8 cellular contexts compared by ENCODE assay signal in genomic region chr5:151758430-151759241, GRCh38. TPM values are rescaled to one million over a fixed set of nuclear protein-coding genes. Genes with fewer than 3 reads are reported as not detected.
A peak's percentile ranks its signal among the peaks of the same experiment; 100 is the strongest.
DNase-seq lines count a peak whose midpoint lies in the region; ATAC-seq and TF ChIP-seq lines count a peak whose summit lies in the region.

ATOX1 (minus strand) TSS chr5:151758631; CDS start chr5:151758551, 80 bp downstream.

- peak within 1 kb of the TSS; percentile 50 for H3K27ac ChIP-seq in RWPE2 (ENCODE audit: poor library complexity, severe bottlenecking)

- H3K9me3 Mint-ChIP-seq in nephron progenitor cell = no peaks in the 10 kb centered on the region
- no peaks in the 10 kb centered on the region for H3K9me3 Mint-ChIP-seq in stimulated activated naive CD8-positive, alpha-beta T cell treated with anti-CD3 and anti-CD28 coated beads, Interleukin-15, amount 100 ng/mL, for 72 hours

- H3K9me3 ChIP-seq in RWPE2 (ENCODE audit: severe bottlenecking) = no peaks in the 10 kb centered on the region

- peak within 1 kb of the TSS; percentile 90 for H3K4me3 Mint-ChIP-seq in nephron progenitor cell
- H3K4me3 Mint-ChIP-seq in stimulated activated naive CD8-positive, alpha-beta T cell treated with anti-CD3 and anti-CD28 coated beads, Interleukin-15, amount 100 ng/mL, for 72 hours = peak within 1 kb of the TSS; percentile 85 to 98

- H3K27ac Mint-ChIP-seq in nephron progenitor cell = peak within 1 kb of the TSS; percentile 99
- peak within 1 kb of the TSS; percentile 90 to 98 for H3K27ac Mint-ChIP-seq in stimulated activated naive CD8-positive, alpha-beta T cell treated with anti-CD3 and anti-CD28 coated beads, Interleukin-15, amount 100 ng/mL, for 72 hours

- H3K4me1 ChIP-seq in RWPE2 (ENCODE audit: insufficient read depth, poor library complexity, severe bottlenecking) = peaks cover 19% of the 10 kb centered on the region

- peak; percentile 96 for DNase-seq in Daoy (ENCODE audit: low read depth)
- DNase-seq in Jurkat, Clone E6-1 (ENCODE audit: low read depth, low spot score) = peak; percentile 64
- DNase-seq in RWPE2 (ENCODE audit: low spot score) = peak; percentile 94
- peak; percentile 89 for DNase-seq in activated effector memory CD4-positive, alpha-beta T cell treated with Interleukin-2 at 50 U/mL for 16 hours
- peak; percentile 88 for DNase-seq in fibroblast of pulmonary artery (ENCODE audit: low read depth)
- DNase-seq in nephron progenitor cell = peak; percentile 96
- peak; percentile 89 to 92 for DNase-seq in stimulated activated naive CD8-positive, alpha-beta T cell treated with anti-CD3 and anti-CD28 coated beads, Interleukin-15, amount 100 ng/mL, for 72 hours

- ATAC-seq in GM21619 (IDR thresholded peaks at IDR 0.05; ENCODE audit: unreplicated experiment) (peak; percentile 93), RWPE2 (ENCODE audit: low read depth) (peak; percentile 96)
- ATAC-seq in stimulated activated naive CD8-positive, alpha-beta T cell treated with anti-CD3 and anti-CD28 coated beads, Interleukin-15, amount 100 ng/mL, for 72 hours = peak; percentile 97

- TF ChIP-seq CTCF in RWPE2 (IDR thresholded peaks at IDR 0.05; ENCODE audit: poor library complexity, severe bottlenecking) = peak; percentile 7
- no peak for TF ChIP-seq CTCF in fibroblast of pulmonary artery (IDR thresholded peaks at IDR 0.05; ENCODE audit: low read length, missing control alignments)
- no peak for TF ChIP-seq CTCF in nephron progenitor cell (IDR thresholded peaks at IDR 0.05)

- H3K27me3 ChIP-seq in RWPE2 (ENCODE audit: insufficient read depth, poor library complexity, severe bottlenecking) = no peaks in the 10 kb centered on the region

- peaks cover 3% of the 10 kb centered on the region for H3K27me3 Mint-ChIP-seq in nephron progenitor cell (ENCODE audit: low read depth, poor library complexity)
- no peaks in the 10 kb centered on the region for H3K27me3 Mint-ChIP-seq in stimulated activated naive CD8-positive, alpha-beta T cell treated with anti-CD3 and anti-CD28 coated beads, Interleukin-15, amount 100 ng/mL, for 72 hours

- H3K4me3 ChIP-seq in Jurkat, Clone E6-1 (ENCODE audit: low read length) = peak within 1 kb of the TSS; percentile 74
- peak within 1 kb of the TSS; percentile 58 for H3K4me3 ChIP-seq in RWPE2 (ENCODE audit: severe bottlenecking)
- H3K4me3 ChIP-seq in fibroblast of pulmonary artery (replicated peaks; ENCODE audit: low read depth, low read length) = peak within 1 kb of the TSS; percentile 92

- peaks cover 66% of the 10 kb centered on the region for H3K4me1 Mint-ChIP-seq in nephron progenitor cell
- H3K4me1 Mint-ChIP-seq in stimulated activated naive CD8-positive, alpha-beta T cell treated with anti-CD3 and anti-CD28 coated beads, Interleukin-15, amount 100 ng/mL, for 72 hours = peaks cover 47% of the 10 kb centered on the region

- no peaks in the 10 kb centered on the region; the same call in 1 of the 2 replicates for H3K36me3 ChIP-seq in RWPE2 (ENCODE audit: low read depth)

- peaks cover 2% of the 10 kb centered on the region for H3K36me3 Mint-ChIP-seq in nephron progenitor cell (ENCODE audit: low read depth)

RNA-seq across cellular contexts. Expression of gene ATOX1, which starts in this region (rescaled TPM):
- 96.9 and 105 TPM in 2 replicates for total RNA-seq in Daoy (2014; rRNA removed; shearing (Covaris generic))
- polyA plus RNA-seq in Jurkat, Clone E6-1 (2012; ENCODE audit: insufficient read depth, insufficient read length) = 114 TPM

Comparison
In these comparisons a context has a peak if more than half of its experiments do, and no peak if none do; other contexts are left out.
1. Peak in every context shown above with its lines: DNase-seq, ATAC-seq, H3K4me3 ChIP-seq and H3K27ac ChIP-seq.